In the genomic region with DNA sequence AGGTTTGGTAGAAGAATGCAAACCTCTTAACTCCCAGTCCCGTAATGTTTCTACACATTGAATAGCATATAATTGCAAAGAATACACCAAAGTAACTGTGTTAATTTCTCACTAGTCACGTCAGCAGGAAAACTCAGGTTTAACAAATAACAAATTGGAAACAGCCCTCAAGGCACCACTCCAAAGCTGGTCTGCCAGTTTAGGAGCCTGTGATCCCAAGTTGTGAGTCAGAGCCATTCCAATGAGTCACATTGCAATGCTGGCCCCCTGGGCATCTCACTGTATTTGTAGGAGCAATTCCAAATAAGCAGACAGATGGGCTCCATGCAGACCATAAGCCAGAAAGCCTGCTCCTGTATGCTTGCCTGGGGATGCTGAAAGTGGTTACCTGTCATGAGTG, we compare ENCODE assay signal across 10 cellular contexts.
A peak's percentile ranks its signal among the peaks of the same experiment; 100 is the strongest.
DNase-seq lines count a peak whose midpoint lies in the region; ATAC-seq and TF ChIP-seq lines count a peak whose summit lies in the region.
"Had no signal": no experiment of that assay in that cellular context is flagged by ENCODE, and none has a peak within 500 bp of the region (broad histone marks: within the 10 kb centered on the region; RNA-seq: fewer than 3 reads in every experiment).

No MANE protein-coding gene starts in this region.

- H2AFZ ChIP-seq in osteoblast (ENCODE audit: low read length), result no peak overlapping the region

- H3K27ac ChIP-seq in osteoblast (ENCODE audit: low read depth, low read length) (no peak overlapping the region), psoas muscle (no peak overlapping the region), left ventricle myocardium inferior (replicated peaks) (no peak overlapping the region)
- H3K27ac ChIP-seq: right atrium auricular region had no signal

- H3K36me3 ChIP-seq in osteoblast (ENCODE audit: insufficient read depth, low read length), result no peaks in the 10 kb centered on the region
- no peaks in the 10 kb centered on the region for H3K36me3 ChIP-seq in psoas muscle (ENCODE audit: insufficient read depth in 1 of 2, low read depth in 1 of 2)
- H3K36me3 ChIP-seq in left ventricle myocardium inferior, result no peaks in the 10 kb centered on the region
- H3K36me3 ChIP-seq: right atrium auricular region had no signal

- H4K20me1 ChIP-seq in osteoblast (ENCODE audit: insufficient read depth, low read length), result no peaks in the 10 kb centered on the region

- DNase-seq in DMS 273 (lab: John Stamatoyannopoulos, UW; ENCODE audit: unreplicated experiment) (peak; percentile 48), NCI-H69 (lab: John Stamatoyannopoulos, UW) (peak; percentile 98), epithelial cell of esophagus (ENCODE audit: low read depth) (peak; percentile 97), osteoblast (ENCODE audit: insufficient read length, low spot score, missing footprints) (peak; percentile 68), psoas muscle (no peak), left ventricle myocardium inferior (no peak)

- no peak overlapping the region for H3K4me3 ChIP-seq in epithelial cell of esophagus (ENCODE audit: low read length)
- no peak overlapping the region for H3K4me3 ChIP-seq in osteoblast (ENCODE audit: insufficient read depth, low read length)
- H3K4me3 ChIP-seq in psoas muscle, result no peak overlapping the region
- no peak overlapping the region for H3K4me3 ChIP-seq in left ventricle myocardium inferior
- H3K4me3 ChIP-seq: right atrium auricular region had no signal

- peak overlapping the region; percentile 41 for H3K4me2 ChIP-seq in osteoblast (ENCODE audit: insufficient read depth, low read length)

- H3K9me3 ChIP-seq in osteoblast (ENCODE audit: low read depth, low read length) (no peaks in the 10 kb centered on the region), psoas muscle (no peaks in the 10 kb centered on the region), left ventricle myocardium inferior (replicated peaks) (no peaks in the 10 kb centered on the region)
- H3K9me3 ChIP-seq: right atrium auricular region had no signal

- H3K4me1 ChIP-seq in osteoblast (ENCODE audit: insufficient read depth, low read length) (peaks cover 18% of the 10 kb centered on the region), psoas muscle (no peaks in the 10 kb centered on the region), left ventricle myocardium inferior (no peaks in the 10 kb centered on the region)
- H3K4me1 ChIP-seq: right atrium auricular region had no signal

- no peaks in the 10 kb centered on the region for H3K27me3 ChIP-seq in osteoblast (ENCODE audit: insufficient read depth, low read length)
- no peaks in the 10 kb centered on the region for H3K27me3 ChIP-seq in psoas muscle (ENCODE audit: insufficient read depth in 3 of 3, low read length in 2 of 3)
- no peaks in the 10 kb centered on the region for H3K27me3 ChIP-seq in left ventricle myocardium inferior (ENCODE audit: low read depth)
- H3K27me3 ChIP-seq: right atrium auricular region had no signal

- no peaks in the 10 kb centered on the region for H3K79me2 ChIP-seq in osteoblast (ENCODE audit: insufficient read depth, low read length)

- 53 to 66% (median 53%) methylated on average over 2 of the region's 2 CpGs for WGBS in psoas muscle, 3 donors

- intact Hi-C loops in psoas muscle (cut with DNase I) (no loop called here), left ventricle myocardium inferior (cut with micrococcal nuclease) (no loop called here)

- ATAC-seq in HG02678 (IDR thresholded peaks at IDR 0.05; ENCODE audit: unreplicated experiment) (no peak), psoas muscle (no peak), GM21423 (IDR thresholded peaks at IDR 0.05; ENCODE audit: unreplicated experiment) (no peak)
- ATAC-seq: activated T-helper 17 cell treated with anti-CD3 and anti-CD28 coated beads, Interleukin-2, amount 50 U/mL, for 72 hours had no signal

- TF ChIP-seq CTCF in epithelial cell of esophagus (IDR thresholded peaks at IDR 0.05; ENCODE audit: insufficient read depth, low read depth, low read length, missing control alignments) (no peak), osteoblast (IDR thresholded peaks at IDR 0.05; ENCODE audit: extremely low read depth, low read depth, low read length) (no peak), psoas muscle (IDR thresholded peaks at IDR 0.05) (no peak), left ventricle myocardium inferior (IDR thresholded peaks at IDR 0.05; ENCODE audit: borderline replicate concordance) (no peak)

Comparison
In these comparisons a context has a peak if more than half of its experiments do, and no peak if none do; other contexts are left out.
1. DNase-seq: peak in DMS 273 (single experiment), NCI-H69 (single experiment), epithelial cell of esophagus (single experiment) and osteoblast (single experiment); none in psoas muscle (0 of 2) and left ventricle myocardium inferior (single experiment).